In the genomic region with DNA sequence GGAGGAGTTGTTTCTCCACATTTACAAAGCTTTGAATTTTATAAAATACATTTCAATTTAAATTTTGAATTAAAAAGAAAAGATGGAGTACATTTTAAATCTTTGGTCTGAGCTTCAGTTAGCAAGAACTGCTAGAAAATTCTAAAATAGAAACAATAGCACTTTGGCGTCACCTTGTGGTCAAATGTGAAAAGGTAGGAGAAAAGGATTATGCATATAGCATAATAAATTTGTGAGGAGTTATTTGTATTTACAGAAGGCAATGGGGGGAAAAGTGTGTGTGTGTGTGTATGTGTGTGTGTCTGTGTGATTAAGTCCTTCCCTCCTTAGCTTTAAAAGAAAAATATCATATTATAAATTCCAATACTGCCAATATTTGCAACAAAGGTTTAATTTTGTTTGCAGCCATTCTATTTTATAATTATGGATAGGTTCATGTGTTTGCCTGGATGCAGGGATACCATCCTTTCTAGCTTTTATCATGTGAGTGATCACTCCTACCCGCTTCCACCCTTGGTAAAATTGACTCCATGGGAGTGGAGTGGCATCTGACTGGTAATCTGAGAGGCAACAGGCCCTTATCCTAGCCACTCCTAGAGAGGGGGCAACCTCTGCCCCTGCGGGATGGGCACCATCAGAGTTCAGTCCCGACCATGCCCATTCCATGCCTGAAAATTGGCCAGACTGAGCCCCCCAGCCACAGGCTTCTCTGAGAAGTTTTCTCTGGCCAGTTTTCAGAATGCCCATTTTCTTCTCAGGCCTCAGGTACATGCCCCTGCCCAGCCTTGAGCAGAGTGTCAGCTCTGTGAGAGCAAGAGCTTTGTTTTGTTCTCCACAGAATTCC, we compare ENCODE assay signal across 8 cellular contexts. TPM values are rescaled to one million over a fixed set of nuclear protein-coding genes. Genes with fewer than 3 reads are reported as not detected.
A peak's percentile ranks its signal among the peaks of the same experiment; 100 is the strongest.
DNase-seq lines count a peak whose midpoint lies in the region; ATAC-seq and TF ChIP-seq lines count a peak whose summit lies in the region.

No MANE protein-coding gene starts in this region.

- H3K4me2 ChIP-seq in DND-41 (ENCODE audit: insufficient read depth, low read length) (no peak overlapping the region), fibroblast of lung (ENCODE audit: extremely low read depth, insufficient read depth, low read length) (no peak overlapping the region)

- TF ChIP-seq CTCF in DND-41 (IDR thresholded peaks at IDR 0.05; ENCODE audit: borderline replicate concordance, extremely low read depth, low read length, poor library complexity, severe bottlenecking) (peak; percentile 85), fibroblast of lung (conservative IDR thresholded peaks at IDR 0.05 in 1 of 2, IDR thresholded peaks at IDR 0.05 in 1 of 2; ENCODE audit: low read depth in 1 of 2, low read length in 2 of 2) (peak; percentile 74 to 90), neural crest cell (conservative IDR thresholded peaks at IDR 0.05) (peak; percentile 97)

- H3K4me1 Mint-ChIP-seq in neural crest cell: peaks cover 5% of the 10 kb centered on the region

- H3K27ac ChIP-seq in DND-41 (ENCODE audit: low read length) (no peak overlapping the region), fibroblast of lung (ENCODE audit: insufficient read depth, low read length) (no peak overlapping the region)

- peaks cover 18% of the 10 kb centered on the region for H3K36me3 Mint-ChIP-seq in neural crest cell (ENCODE audit: low read depth)

- no peak overlapping the region for H3K4me3 Mint-ChIP-seq in neural crest cell

- H3K27ac Mint-ChIP-seq in neural crest cell (ENCODE audit: unreplicated experiment): no peak overlapping the region

- H3K27me3 ChIP-seq in DND-41 (ENCODE audit: insufficient read depth, low read length, poor library complexity): no peaks in the 10 kb centered on the region
- no peaks in the 10 kb centered on the region for H3K27me3 ChIP-seq in fibroblast of lung (ENCODE audit: control insufficient read depth, insufficient read depth, low read length)

- H3K79me2 ChIP-seq in DND-41 (ENCODE audit: insufficient read depth, low read length) (no peaks in the 10 kb centered on the region), fibroblast of lung (ENCODE audit: control insufficient read depth, insufficient read depth, low read length) (no peaks in the 10 kb centered on the region)

- peaks cover 4% of the 10 kb centered on the region for H3K9me3 Mint-ChIP-seq in neural crest cell

- peaks cover 9% of the 10 kb centered on the region for H3K36me3 ChIP-seq in DND-41 (ENCODE audit: insufficient read depth, low read length)
- H3K36me3 ChIP-seq in fibroblast of lung (ENCODE audit: control insufficient read depth, insufficient read depth, low read length): no peaks in the 10 kb centered on the region

- no peak overlapping the region for H3K9ac ChIP-seq in DND-41 (ENCODE audit: low read depth, low read length)
- no peak overlapping the region for H3K9ac ChIP-seq in fibroblast of lung (ENCODE audit: insufficient read depth, low read length)

- H3K9me3 ChIP-seq in DND-41 (ENCODE audit: insufficient read depth, low read length, severe bottlenecking) (no peaks in the 10 kb centered on the region), fibroblast of lung (ENCODE audit: control insufficient read depth, insufficient read depth, low read depth, low read length) (no peaks in the 10 kb centered on the region)

- DNase-seq in DND-41 (peak; percentile 22), NCI-H1092 treated with DMSO at 0.1 percent for 48 hours (lab: John Stamatoyannopoulos, UW) (peak; percentile 70), T-helper 1 cell (peak in 3 of 5 donors; percentile 15 to 42 (median 29)), fibroblast of lung (ENCODE audit: low read depth in 2 of 2) (peak; percentile 42 to 76), neural crest cell (ENCODE audit: low read depth, low spot score) (peak; percentile 67), amniotic stem cell (lab: John Stamatoyannopoulos, UW) (no peak)

- ATAC-seq in DND-41 (ENCODE audit: insufficient read depth, low read depth) (peak; percentile 71), GM21381 (IDR thresholded peaks at IDR 0.05; ENCODE audit: unreplicated experiment) (peak; percentile 59), GM21723 (IDR thresholded peaks at IDR 0.05; ENCODE audit: unreplicated experiment) (no peak)

- no peak overlapping the region for H3K4me3 ChIP-seq in DND-41 (ENCODE audit: low read depth in 1 of 2, low read length in 2 of 2)
- H3K4me3 ChIP-seq in fibroblast of lung (replicated peaks in 1 of 4; ENCODE audit: control extremely low read depth in 1 of 4, insufficient read depth in 1 of 4, low read depth in 3 of 4, low read length in 4 of 4): no peak overlapping the region

- H3K27me3 Mint-ChIP-seq in neural crest cell (ENCODE audit: low read depth): no peaks in the 10 kb centered on the region

- H2AFZ ChIP-seq in DND-41 (ENCODE audit: low read depth, low read length) (no peak overlapping the region), fibroblast of lung (ENCODE audit: low read length) (no peak overlapping the region)

- H3K4me1 ChIP-seq in DND-41 (ENCODE audit: insufficient read depth, low read length): no peaks in the 10 kb centered on the region
- no peaks in the 10 kb centered on the region for H3K4me1 ChIP-seq in fibroblast of lung (ENCODE audit: control insufficient read depth, extremely low read depth, insufficient read depth, low read length)

- H4K20me1 ChIP-seq in DND-41 (ENCODE audit: insufficient read depth, low read length) (no peaks in the 10 kb centered on the region), fibroblast of lung (ENCODE audit: control insufficient read depth, extremely low read depth, insufficient read depth, low read length) (no peaks in the 10 kb centered on the region)

RNA-seq across cellular contexts. Expression of a gene that starts 13.6 kb away (rescaled TPM):
- total RNA-seq in fibroblast of lung (2.8 and 6.4 TPM in 2 replicates), neural crest cell (45.3 and 51.5 TPM in 2 replicates)
- 2.5 and 8.8 TPM in 2 replicates for polyA plus RNA-seq in fibroblast of lung
- polyA plus RNA-seq in fibroblast of lung (2012): 1.7 and 6.8 TPM in 2 replicates
- polyA minus RNA-seq in fibroblast of lung (ENCODE audit: low replicate concordance): 4.0 and 10.7 TPM in 2 replicates

RNA-seq across cellular contexts. Expression of a gene that starts 20.4 kb away (rescaled TPM):
- total RNA-seq in fibroblast of lung (58.6 and 62.6 TPM in 2 replicates), neural crest cell (33.2 and 34.0 TPM in 2 replicates)
- 40.6 and 43.2 TPM in 2 replicates for polyA plus RNA-seq in fibroblast of lung
- 10.4 and 14.5 TPM in 2 replicates for polyA plus RNA-seq in fibroblast of lung (2012)
- 5.8 and 6.6 TPM in 2 replicates for polyA minus RNA-seq in fibroblast of lung (ENCODE audit: low replicate concordance)
